In the genomic region with DNA sequence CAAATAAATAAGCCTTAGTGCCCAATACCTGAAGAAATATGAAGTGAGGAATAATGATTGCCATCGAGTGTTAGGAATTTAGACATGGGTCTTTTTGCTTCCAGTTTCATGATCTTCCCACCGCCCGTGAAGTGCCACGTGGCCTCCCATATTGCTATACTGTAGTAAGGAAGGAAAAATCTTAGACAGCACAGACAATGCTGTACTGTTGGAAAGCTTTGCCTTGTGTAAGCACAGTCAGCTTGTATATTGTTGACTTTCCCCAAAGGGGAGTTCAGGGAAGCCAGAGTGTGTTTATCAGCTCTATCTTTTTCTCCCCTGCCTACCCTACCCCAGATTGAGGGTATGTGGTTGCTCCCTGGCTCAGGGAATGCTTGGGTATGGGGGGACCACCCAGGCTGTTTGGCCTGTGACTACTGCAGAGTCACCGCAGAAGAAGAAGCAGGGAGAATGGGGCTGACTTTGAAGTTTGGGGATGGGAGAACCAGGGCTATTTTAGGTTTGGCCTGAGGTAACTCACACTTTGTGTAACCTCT, we compare ENCODE assay signal across 23 cellular contexts.
DNase-seq lines count a peak whose midpoint lies in the region; ATAC-seq, FAIRE-seq and TF ChIP-seq lines count a peak whose summit lies in the region.
"Had no signal": no experiment of that assay in that cellular context is flagged by ENCODE, and none has a peak within 500 bp of the region (broad histone marks: within the 10 kb centered on the region; RNA-seq: fewer than 3 reads in every experiment).

No MANE protein-coding gene starts in this region.

- TF ChIP-seq RAD21 in K562 (CRISPR knock-in tag; conservative IDR thresholded peaks at IDR 0.05 in 1 of 2, IDR thresholded peaks at IDR 0.05 in 1 of 2) = no peak

- no peaks in the 10 kb centered on the region for H3F3A ChIP-seq in GM23338 (replicated peaks; ENCODE audit: low read depth)

- no peaks in the 10 kb centered on the region for H3K27me3 ChIP-seq in GM23338 (ENCODE audit: insufficient read depth)
- H3K27me3 ChIP-seq in SJCRH30 = no peaks in the 10 kb centered on the region
- H3K27me3 ChIP-seq in K562 (ENCODE audit: control insufficient read depth in 2 of 2, insufficient read depth in 2 of 2, low read length in 2 of 2) = no peaks in the 10 kb centered on the region

- POLR2A ChIA-PET in K562 (lab: Yijun Ruan, JAX) = interaction anchor here (0.7 kb wide), 1 partner anchor 11 kb away, joined by 3 read pairs; no protein-coding TSS in a partner anchor

- H3K4me1 ChIP-seq in GM23338 (ENCODE audit: insufficient read depth) = peaks cover 6% of the 10 kb centered on the region; the same call in 1 of the 2 replicates
- H3K4me1 ChIP-seq in SJCRH30 = peaks cover 14% of the 10 kb centered on the region; the same call in 1 of the 2 replicates
- peaks cover 0 to 30% of the 10 kb centered on the region in 2 experiments; a peak in 4 of 5 replicates for H3K4me1 ChIP-seq in K562 (replicated peaks in 1 of 2; ENCODE audit: control insufficient read depth in 2 of 2, insufficient read depth in 2 of 2, low read length in 2 of 2)
- no peaks in the 10 kb centered on the region for H3K4me1 ChIP-seq in mucosa of descending colon (ENCODE audit: low read depth)
- H3K4me1 ChIP-seq: A549, Caco-2 had no signal

- H3K9ac ChIP-seq in K562 (ENCODE audit: insufficient read depth in 1 of 2, low read depth in 2 of 2, low read length in 2 of 2) = no peak overlapping the region

- in situ Hi-C loops in K562 (cut with MboI) = no loop called here

- H3K4me3 ChIP-seq in GM23338 (no peak overlapping the region), SJCRH30 (no peak overlapping the region), K562 (no peak overlapping the region), mucosa of descending colon (no peak overlapping the region)
- H3K4me3 ChIP-seq: A549 had no signal

- no peaks in the 10 kb centered on the region for H3K9me2 ChIP-seq in GM23338 (ENCODE audit: insufficient read depth)

- no TSS peak for BruUV-seq in K562 (replicated peaks; lab: Mats Ljungman, UMichigan)

- no peaks in the 10 kb centered on the region for H3K27me3 Mint-ChIP-seq in GM23338 (ENCODE audit: insufficient read depth, low read depth, poor library complexity)
- H3K27me3 Mint-ChIP-seq: CD4-positive, alpha-beta T cell had no signal

- intact Hi-C loops in K562 (cut with micrococcal nuclease) = loop anchor here (10.0 kb wide), 1 partner anchor 160 kb away; the partner anchor contains the start of gene MEF2C
- intact Hi-C loops in mucosa of descending colon (cut with DNase I, micrococcal nuclease) = no loop called here

- H3K4me2 ChIP-seq in GM23338 (no peak overlapping the region), K562 (ENCODE audit: insufficient read depth, low read length) (no peak overlapping the region)
- H3K4me2 ChIP-seq: A549 had no signal

- H3K9me1 ChIP-seq in K562 (ENCODE audit: control insufficient read depth, insufficient read depth, low read length) = no peaks in the 10 kb centered on the region

- 40% methylated on average over 2 of the region's 5 CpGs for WGBS in K562 (ENCODE audit: insufficient coverage, low coverage, missing lambda C conversion rate)

- DNase-seq in GM23338 (ENCODE audit: low spot score) (no peak), SJCRH30 (peak; percentile 48 to 49), K562 (ENCODE audit: extremely low read depth in 1 of 4, low spot score in 3 of 4) (no peak), mucosa of descending colon (no peak), EL (no peak), NCI-H526 treated with DMSO at 0.1 percent for 48 hours (lab: John Stamatoyannopoulos, UW) (no peak), RPMI8226 (no peak)
- DNase-seq: AML-193; Caco-2; CD4-positive, alpha-beta T cell; DMS153; DMS79; GF-D8; GOT3; H7; HFFc6 had no signal

- H3K36me3 Mint-ChIP-seq in GM23338 (ENCODE audit: low read depth) = peaks cover 8% of the 10 kb centered on the region; the same call in 2 of the 3 replicates

- TF ChIP-seq CTCF in GM23338 (conservative IDR thresholded peaks at IDR 0.05; ENCODE audit: low read depth in 2 of 2) = no peak
- no peak for TF ChIP-seq CTCF in K562 (IDR thresholded peaks at IDR 0.05 in 2 of 3, conservative IDR thresholded peaks at IDR 0.05 in 1 of 3; ENCODE audit: insufficient read depth in 2 of 3, low read depth in 1 of 3, low read length in 3 of 3)
- TF ChIP-seq CTCF in mucosa of descending colon (IDR thresholded peaks at IDR 0.05) = no peak

- H3K9me3 Mint-ChIP-seq in GM23338 = peaks cover 11% of the 10 kb centered on the region

- peaks cover 11% of the 10 kb centered on the region; the same call in 2 of the 3 replicates for H3K4me1 Mint-ChIP-seq in GM23338

- CTCF ChIA-PET in K562 (lab: Yijun Ruan, JAX; ENCODE audit: low intra/inter-chr PET ratio) = no interaction called here

- H2AFZ ChIP-seq in GM23338 (no peak overlapping the region), K562 (ENCODE audit: low read depth, low read length) (peak overlapping the region; percentile 78)

- ATAC-seq in GM23338 (no peak), K562 (no peak; the same call in 2 of the 3 replicates), mucosa of descending colon (peak; percentile 43), HG03135 (IDR thresholded peaks at IDR 0.05; ENCODE audit: unreplicated experiment) (no peak)
- ATAC-seq: A549, HCT116 had no signal

- TF ChIP-seq POLR2A in K562 (conservative IDR thresholded peaks at IDR 0.05) = no peak

- no peaks in the 10 kb centered on the region for H3K36me3 ChIP-seq in GM23338 (ENCODE audit: insufficient read depth)
- H3K36me3 ChIP-seq in SJCRH30 = no peaks in the 10 kb centered on the region
- no peaks in the 10 kb centered on the region for H3K36me3 ChIP-seq in K562 (ENCODE audit: control insufficient read depth, insufficient read depth, low read length)
- H3K36me3 ChIP-seq in mucosa of descending colon (ENCODE audit: low read depth) = no peaks in the 10 kb centered on the region

- no peak for TF ChIP-seq EP300 in K562 (IDR thresholded peaks at IDR 0.05; ENCODE audit: low read length)

- FAIRE-seq in K562 (lab: Jason Lieb, UNC) = no peak
- FAIRE-seq: A549, D721Med had no signal

- H3K9me3 ChIP-seq in SJCRH30 (replicated peaks) = no peaks in the 10 kb centered on the region; the same call in 1 of the 2 replicates
- H3K9me3 ChIP-seq in K562 (replicated peaks; ENCODE audit: control insufficient read depth, insufficient read depth, low read depth, low read length) = no peaks in the 10 kb centered on the region; the same call in 1 of the 2 replicates
- no peaks in the 10 kb centered on the region for H3K9me3 ChIP-seq in mucosa of descending colon
- H3K9me3 ChIP-seq: A549 had no signal

- H3K4me3 Mint-ChIP-seq in GM23338 = no peak overlapping the region
- H3K4me3 Mint-ChIP-seq: CD4-positive, alpha-beta T cell; HFFc6 had no signal

- no peaks in the 10 kb centered on the region for H3K79me2 ChIP-seq in GM23338 (replicated peaks; ENCODE audit: insufficient read depth)
- no peaks in the 10 kb centered on the region for H3K79me2 ChIP-seq in K562 (ENCODE audit: control insufficient read depth, insufficient read depth, low read length)

- H4K20me1 ChIP-seq in GM23338 (replicated peaks; ENCODE audit: insufficient read depth) (no peaks in the 10 kb centered on the region; the same call in 1 of the 2 replicates), K562 (replicated peaks; ENCODE audit: control insufficient read depth, insufficient read depth, low read length) (no peaks in the 10 kb centered on the region)

- H3K27ac Mint-ChIP-seq in GM23338 = peak overlapping the region; percentile 60; the same call in 1 of the 2 replicates
- H3K27ac Mint-ChIP-seq: CD4-positive, alpha-beta T cell; HFFc6 had no signal

- no peak overlapping the region for H3K27ac ChIP-seq in GM23338 (ENCODE audit: low read depth)
- no peak overlapping the region for H3K27ac ChIP-seq in SJCRH30
- H3K27ac ChIP-seq in K562 (ENCODE audit: extremely low read depth, low read depth, low read length) = no peak overlapping the region
- H3K27ac ChIP-seq: 22Rv1, A549, C4-2B, HL-60 had no signal

TF ChIP-seq in GM23338, 12 proteins besides CTCF, POLR2A, EP300 and RAD21 (continues in another document):
- TF ChIP-seq JUNB (IDR thresholded peaks at IDR 0.05; ENCODE audit: unreplicated experiment) (no peak), POLR2AphosphoS5 (IDR thresholded peaks at IDR 0.05; ENCODE audit: low read depth) (no peak), EZH2 (IDR thresholded peaks at IDR 0.05; ENCODE audit: low read depth, unreplicated experiment) (no peak)

TF ChIP-seq in K562, 482 proteins besides CTCF, POLR2A, EP300 and RAD21:
- TF ChIP-seq UBTF (IDR thresholded peaks at IDR 0.05; ENCODE audit: borderline replicate concordance in 1 of 2, low read depth in 2 of 2, low read length in 2 of 2) (no peak), SAP30 (IDR thresholded peaks at IDR 0.05; ENCODE audit: borderline replicate concordance, insufficient read depth, low read depth, low read length, poor library complexity, severe bottlenecking) (no peak)

Comparison
In these comparisons a context has a peak if more than half of its experiments do, and no peak if none do; other contexts are left out.
1. DNase-seq: peak in SJCRH30 (2 of 2); none in GM23338 (single experiment), K562 (0 of 4), mucosa of descending colon (0 of 3), EL (single experiment), NCI-H526 treated with DMSO at 0.1 percent for 48 hours (single experiment) and RPMI8226 (single experiment).